In the genomic region with DNA sequence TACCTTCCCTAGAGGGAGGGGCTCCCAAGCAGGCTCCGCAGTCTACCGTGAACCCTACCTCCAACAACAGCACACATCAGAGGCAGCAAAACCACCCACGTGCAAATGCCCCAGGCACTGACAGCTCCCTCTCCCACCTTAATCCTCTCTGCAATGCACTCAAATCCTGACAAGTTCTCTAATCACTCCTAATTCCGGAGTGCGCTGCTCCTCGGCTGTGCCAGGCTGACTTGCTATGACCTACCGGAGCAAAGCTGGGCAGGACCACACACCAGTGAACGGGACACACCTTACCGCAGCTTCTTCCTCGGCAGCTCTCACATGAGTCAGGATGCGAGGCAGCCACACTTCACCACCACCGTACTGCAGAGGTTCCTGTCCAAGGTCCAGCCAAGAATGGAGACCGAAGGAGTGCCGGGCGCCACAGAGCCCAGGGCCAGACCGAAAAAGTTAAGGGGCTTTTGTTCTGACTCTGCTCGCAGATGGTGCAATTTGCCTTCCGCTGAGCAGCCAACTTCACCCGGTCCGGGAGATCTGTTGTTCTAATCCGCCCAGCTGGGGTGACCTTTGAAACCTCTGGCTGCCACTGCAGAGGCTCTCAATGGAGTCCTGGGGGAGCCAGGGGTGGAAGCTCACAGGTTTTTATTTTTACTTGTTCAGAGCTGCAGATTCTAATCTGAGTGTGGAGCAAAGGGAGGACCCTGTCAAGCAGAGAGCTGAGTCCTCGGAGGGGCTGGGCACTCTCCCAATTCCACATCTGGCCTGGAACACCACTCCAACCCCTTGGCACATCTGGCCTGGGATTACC, we compare ENCODE assay signal across 1 cellular context.
A peak's percentile ranks its signal among the peaks of the same experiment; 100 is the strongest.
TF ChIP-seq lines count a peak whose summit lies in the region.

No MANE protein-coding gene starts in this region.

TF ChIP-seq in HepG2, 621 proteins besides CTCF, POLR2A, EP300 and RAD21 (continued from another document and continues in another):
- TF ChIP-seq ZNF280D (CRISPR knock-in tag; IDR thresholded peaks at IDR 0.05) (peak; percentile 57; the same call in 1 of the 2 replicates), ZBTB34 (CRISPR knock-in tag; IDR thresholded peaks at IDR 0.05) (no peak), SAP130 (CRISPR knock-in tag; IDR thresholded peaks at IDR 0.05; ENCODE audit: low read depth) (peak; percentile 77), CENPT (CRISPR knock-in tag; IDR thresholded peaks at IDR 0.05; ENCODE audit: low read depth) (no peak), NR2F2 (IDR thresholded peaks at IDR 0.05; ENCODE audit: borderline replicate concordance, low read depth) (no peak), IKZF1 (IDR thresholded peaks at IDR 0.05) (no peak), NFE2 (CRISPR knock-in tag; IDR thresholded peaks at IDR 0.05) (no peak), ZHX1 (CRISPR knock-in tag; IDR thresholded peaks at IDR 0.05; ENCODE audit: low read depth) (no peak), RORA (CRISPR knock-in tag; IDR thresholded peaks at IDR 0.05) (no peak), ZBTB44 (CRISPR knock-in tag; IDR thresholded peaks at IDR 0.05) (no peak), SPEN (CRISPR knock-in tag; IDR thresholded peaks at IDR 0.05; ENCODE audit: low read depth) (no peak; the same call in 1 of the 2 replicates), KMT2B (CRISPR knock-in tag; IDR thresholded peaks at IDR 0.05) (peak; percentile 59; the same call in 1 of the 2 replicates), YY1 (IDR thresholded peaks at IDR 0.05; ENCODE audit: insufficient read depth, insufficient replicate concordance, low read depth, low read length) (peak; percentile 75), MIER3 (CRISPR knock-in tag; IDR thresholded peaks at IDR 0.05; ENCODE audit: borderline replicate concordance) (peak; percentile 41; the same call in 1 of the 2 replicates), JUND (CRISPR knock-in tag; IDR thresholded peaks at IDR 0.05) (no peak), ESRRA (CRISPR knock-in tag; IDR thresholded peaks at IDR 0.05; ENCODE audit: low read depth) (0 out of 2 replicates have a peak, but pooled peaks have one; percentile 18), ZNF550 (CRISPR knock-in tag; IDR thresholded peaks at IDR 0.05; ENCODE audit: borderline replicate concordance) (no peak), GFI1 (CRISPR knock-in tag; IDR thresholded peaks at IDR 0.05; ENCODE audit: borderline replicate concordance) (peak; percentile 39; the same call in 1 of the 2 replicates), ISX (CRISPR knock-in tag; conservative IDR thresholded peaks at IDR 0.05) (0 out of 2 replicates have a peak, but pooled peaks have one; percentile 36), RNF219 (CRISPR knock-in tag; IDR thresholded peaks at IDR 0.05) (no peak), SNAPC5 (CRISPR knock-in tag; IDR thresholded peaks at IDR 0.05; ENCODE audit: borderline replicate concordance) (no peak), ZNF563 (CRISPR knock-in tag; IDR thresholded peaks at IDR 0.05) (no peak), REL (CRISPR knock-in tag; conservative IDR thresholded peaks at IDR 0.05) (no peak), DBP (CRISPR knock-in tag; IDR thresholded peaks at IDR 0.05; ENCODE audit: not compliant biosample characterization) (no peak), ZNF777 (CRISPR knock-in tag; IDR thresholded peaks at IDR 0.05) (no peak), ATF1 (CRISPR knock-in tag; IDR thresholded peaks at IDR 0.05) (no peak), ZNF569 (CRISPR knock-in tag; IDR thresholded peaks at IDR 0.05; ENCODE audit: borderline replicate concordance) (no peak), ZSCAN30 (CRISPR knock-in tag; IDR thresholded peaks at IDR 0.05) (no peak), ZNF879 (CRISPR knock-in tag; IDR thresholded peaks at IDR 0.05) (no peak), ARID5B (CRISPR knock-in tag; IDR thresholded peaks at IDR 0.05) (peak; percentile 51; the same call in 1 of the 2 replicates)
- TF ChIP-seq, protein P1, sequence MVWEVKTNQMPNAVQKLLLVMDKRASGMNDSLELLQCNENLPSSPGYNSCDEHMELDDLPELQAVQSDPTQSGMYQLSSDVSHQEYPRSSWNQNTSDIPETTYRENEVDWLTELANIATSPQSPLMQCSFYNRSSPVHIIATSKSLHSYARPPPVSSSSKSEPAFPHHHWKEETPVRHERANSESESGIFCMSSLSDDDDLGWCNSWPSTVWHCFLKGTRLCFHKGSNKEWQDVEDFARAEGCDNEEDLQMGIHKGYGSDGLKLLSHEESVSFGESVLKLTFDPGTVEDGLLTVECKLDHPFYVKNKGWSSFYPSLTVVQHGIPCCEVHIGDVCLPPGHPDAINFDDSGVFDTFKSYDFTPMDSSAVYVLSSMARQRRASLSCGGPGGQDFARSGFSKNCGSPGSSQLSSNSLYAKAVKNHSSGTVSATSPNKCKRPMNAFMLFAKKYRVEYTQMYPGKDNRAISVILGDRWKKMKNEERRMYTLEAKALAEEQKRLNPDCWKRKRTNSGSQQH (CRISPR knock-in tag; IDR thresholded peaks at IDR 0.05; ENCODE audit: low read depth) = no peak
- TF ChIP-seq, protein P2, sequence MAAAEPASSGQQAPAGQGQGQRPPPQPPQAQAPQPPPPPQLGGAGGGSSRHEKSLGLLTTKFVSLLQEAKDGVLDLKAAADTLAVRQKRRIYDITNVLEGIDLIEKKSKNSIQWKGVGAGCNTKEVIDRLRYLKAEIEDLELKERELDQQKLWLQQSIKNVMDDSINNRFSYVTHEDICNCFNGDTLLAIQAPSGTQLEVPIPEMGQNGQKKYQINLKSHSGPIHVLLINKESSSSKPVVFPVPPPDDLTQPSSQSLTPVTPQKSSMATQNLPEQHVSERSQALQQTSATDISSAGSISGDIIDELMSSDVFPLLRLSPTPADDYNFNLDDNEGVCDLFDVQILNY (CRISPR knock-in tag; conservative IDR thresholded peaks at IDR 0.05) = no peak
- TF ChIP-seq, protein P3, sequence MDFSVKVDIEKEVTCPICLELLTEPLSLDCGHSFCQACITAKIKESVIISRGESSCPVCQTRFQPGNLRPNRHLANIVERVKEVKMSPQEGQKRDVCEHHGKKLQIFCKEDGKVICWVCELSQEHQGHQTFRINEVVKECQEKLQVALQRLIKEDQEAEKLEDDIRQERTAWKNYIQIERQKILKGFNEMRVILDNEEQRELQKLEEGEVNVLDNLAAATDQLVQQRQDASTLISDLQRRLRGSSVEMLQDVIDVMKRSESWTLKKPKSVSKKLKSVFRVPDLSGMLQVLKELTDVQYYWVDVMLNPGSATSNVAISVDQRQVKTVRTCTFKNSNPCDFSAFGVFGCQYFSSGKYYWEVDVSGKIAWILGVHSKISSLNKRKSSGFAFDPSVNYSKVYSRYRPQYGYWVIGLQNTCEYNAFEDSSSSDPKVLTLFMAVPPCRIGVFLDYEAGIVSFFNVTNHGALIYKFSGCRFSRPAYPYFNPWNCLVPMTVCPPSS (IDR thresholded peaks at IDR 0.05) = no peak
